Comparison of ENCODE assay signal across 8 cellular contexts in genomic region chr5:173616577-173617118, GRCh38. TPM values are rescaled to one million over a fixed set of nuclear protein-coding genes. Genes with fewer than 3 reads are reported as not detected.
DNase-seq lines count a peak whose midpoint lies in the region; ATAC-seq and TF ChIP-seq lines count a peak whose summit lies in the region.

BOD1 (minus strand) TSS chr5:173616650; CDS start chr5:173616436, 214 bp downstream.

- H3K9me3 ChIP-seq in SU-DHL-6 (ENCODE audit: insufficient read depth, low read length) (no peaks in the 10 kb centered on the region), osteoblast (ENCODE audit: low read depth, low read length) (no peaks in the 10 kb centered on the region), testis (no peaks in the 10 kb centered on the region)

- no peaks in the 10 kb centered on the region for H3K9me3 Mint-ChIP-seq in activated naive CD8-positive, alpha-beta T cell treated with anti-CD3 and anti-CD28 coated beads, Interleukin-2, amount 10 ng/mL, durations not matched to agents 7 days and 5 days
- H3K9me3 Mint-ChIP-seq in glutamatergic neuron (ENCODE audit: unreplicated experiment): peaks cover 5% of the 10 kb centered on the region

- peaks cover 29% of the 10 kb centered on the region for H3K4me1 Mint-ChIP-seq in activated naive CD8-positive, alpha-beta T cell treated with anti-CD3 and anti-CD28 coated beads, Interleukin-2, amount 10 ng/mL, durations not matched to agents 7 days and 5 days
- H3K4me1 Mint-ChIP-seq in glutamatergic neuron (ENCODE audit: low read depth, unreplicated experiment): peaks cover 22% of the 10 kb centered on the region

- H3K4me1 ChIP-seq in osteoblast (ENCODE audit: insufficient read depth, low read length) (peaks cover 30% of the 10 kb centered on the region), testis (peaks cover 29% of the 10 kb centered on the region)

- H3F3A ChIP-seq in SU-DHL-6 (ENCODE audit: insufficient read depth): peaks cover 2% of the 10 kb centered on the region; the same call in 1 of the 2 replicates

- H3K9me2 ChIP-seq in SU-DHL-6 (replicated peaks; ENCODE audit: insufficient read depth, low read length): no peaks in the 10 kb centered on the region

- ATAC-seq in HG02763 (IDR thresholded peaks at IDR 0.05; ENCODE audit: unreplicated experiment): peak; percentile 95
- ATAC-seq in activated naive CD8-positive, alpha-beta T cell treated with anti-CD3 and anti-CD28 coated beads, Interleukin-2, amount 10 ng/mL, durations not matched to agents 7 days and 5 days (ENCODE audit: low read depth): peak; percentile 96

- POLR2A ChIA-PET in activated naive CD8-positive, alpha-beta T cell treated with anti-CD3 and anti-CD28 coated beads, Interleukin-2, amount 10 ng/mL, durations not matched to agents 7 days and 5 days (lab: Charles Lee): interaction anchor here (1.1 to 2.2 kb wide), 6 partner anchors 271 to 633 kb away, joined by 3 to 11 read pairs (median 6); partner anchors contain the start of genes ATP6V0E1, CPEB4 and STC2

- intact Hi-C loops in testis (cut with DNase I; ENCODE audit: low total_unique reads): loop anchor here (5.0 kb wide), 1 partner anchor 356 kb away; no protein-coding TSS in a partner anchor

- DNase-seq in GM12864 (ENCODE audit: low read depth) (peak; percentile 95), NCI-H1417 (lab: John Stamatoyannopoulos, UW) (peak; percentile 93 to 97 (median 95)), glutamatergic neuron (peak; percentile 94), osteoblast (ENCODE audit: insufficient read length, low spot score, missing footprints) (peak; percentile 96), testis (peak; percentile 99)
- peak; percentile 85 for DNase-seq in activated naive CD8-positive, alpha-beta T cell treated with anti-CD3 and anti-CD28 coated beads, Interleukin-2, amount 10 ng/mL, durations not matched to agents 7 days and 5 days

- no peaks in the 10 kb centered on the region; the same call in 1 of the 2 replicates for H4K20me1 ChIP-seq in SU-DHL-6 (ENCODE audit: low read depth, low read length)
- peaks cover 33% of the 10 kb centered on the region for H4K20me1 ChIP-seq in osteoblast (ENCODE audit: insufficient read depth, low read length)

- no peak for TF ChIP-seq POLR2A in testis (IDR thresholded peaks at IDR 0.05)

- H3K79me2 ChIP-seq in SU-DHL-6 (ENCODE audit: insufficient read depth, low read length) (peaks cover 42% of the 10 kb centered on the region), osteoblast (ENCODE audit: insufficient read depth, low read length) (peaks cover 47% of the 10 kb centered on the region)

- H3K27ac Mint-ChIP-seq in activated naive CD8-positive, alpha-beta T cell treated with anti-CD3 and anti-CD28 coated beads, Interleukin-2, amount 10 ng/mL, durations not matched to agents 7 days and 5 days: peak within 1 kb of the TSS; percentile 90
- H3K27ac Mint-ChIP-seq in glutamatergic neuron (ENCODE audit: unreplicated experiment): peak within 1 kb of the TSS; percentile 88

- TF ChIP-seq CTCF in GM12864 (IDR thresholded peaks at IDR 0.05; ENCODE audit: low read depth, low read length, missing control alignments) (no peak), SU-DHL-6 (IDR thresholded peaks at IDR 0.05; ENCODE audit: insufficient read depth, low read length, poor library complexity, severe bottlenecking) (no peak), glutamatergic neuron (IDR thresholded peaks at IDR 0.05; ENCODE audit: partially characterized antibody, unreplicated experiment) (no peak), osteoblast (IDR thresholded peaks at IDR 0.05; ENCODE audit: extremely low read depth, low read depth, low read length) (no peak), testis (IDR thresholded peaks at IDR 0.05) (peak in 1 of 3 experiments; percentile 19)

- H3K27me3 ChIP-seq in SU-DHL-6 (ENCODE audit: low read length) (no peaks in the 10 kb centered on the region), osteoblast (ENCODE audit: insufficient read depth, low read length) (no peaks in the 10 kb centered on the region), testis (no peaks in the 10 kb centered on the region)

- peaks cover 2% of the 10 kb centered on the region for H3K36me3 Mint-ChIP-seq in activated naive CD8-positive, alpha-beta T cell treated with anti-CD3 and anti-CD28 coated beads, Interleukin-2, amount 10 ng/mL, durations not matched to agents 7 days and 5 days
- H3K36me3 Mint-ChIP-seq in glutamatergic neuron (ENCODE audit: unreplicated experiment): no peaks in the 10 kb centered on the region

- H3K4me2 ChIP-seq in SU-DHL-6 (ENCODE audit: low read depth, low read length, poor library complexity, severe bottlenecking) (peak within 1 kb of the TSS; percentile 99), osteoblast (ENCODE audit: insufficient read depth, low read length) (peak within 1 kb of the TSS; percentile 84)

- no peaks in the 10 kb centered on the region for H3K27me3 Mint-ChIP-seq in activated naive CD8-positive, alpha-beta T cell treated with anti-CD3 and anti-CD28 coated beads, Interleukin-2, amount 10 ng/mL, durations not matched to agents 7 days and 5 days
- no peaks in the 10 kb centered on the region for H3K27me3 Mint-ChIP-seq in glutamatergic neuron (ENCODE audit: unreplicated experiment)

- H3K36me3 ChIP-seq in SU-DHL-6 (ENCODE audit: low read length) (no peaks in the 10 kb centered on the region), osteoblast (ENCODE audit: insufficient read depth, low read length) (peaks cover 12% of the 10 kb centered on the region), testis (ENCODE audit: low read depth, missing control alignments) (no peaks in the 10 kb centered on the region)

- H2AFZ ChIP-seq in SU-DHL-6 (ENCODE audit: low read depth, low read length, severe bottlenecking) (peak within 1 kb of the TSS; percentile 95), osteoblast (ENCODE audit: low read length) (peak within 1 kb of the TSS; percentile 75)

- peak within 1 kb of the TSS; percentile 89 for H3K4me3 Mint-ChIP-seq in activated naive CD8-positive, alpha-beta T cell treated with anti-CD3 and anti-CD28 coated beads, Interleukin-2, amount 10 ng/mL, durations not matched to agents 7 days and 5 days
- peak within 1 kb of the TSS; percentile 95 for H3K4me3 Mint-ChIP-seq in glutamatergic neuron (ENCODE audit: unreplicated experiment)

- peak within 1 kb of the TSS; percentile 95 for H3K9ac ChIP-seq in SU-DHL-6 (ENCODE audit: low read length)

- 0 to 1% methylated on average over 24 to 37 of the region's 37 CpGs for WGBS in testis, 2 donors

- peak within 1 kb of the TSS; percentile 67 for H3K27ac ChIP-seq in SU-DHL-6 (ENCODE audit: low read depth, low read length)
- H3K27ac ChIP-seq in osteoblast (ENCODE audit: low read depth, low read length): peak within 1 kb of the TSS; percentile 85
- H3K27ac ChIP-seq in testis: peak within 1 kb of the TSS; percentile 96 to 97

- H3K4me3 ChIP-seq in GM12864 (ENCODE audit: low read depth, low read length) (peak within 1 kb of the TSS; percentile 80), SU-DHL-6 (ENCODE audit: insufficient read depth, low read length, poor library complexity, severe bottlenecking) (peak within 1 kb of the TSS; percentile 79), osteoblast (ENCODE audit: insufficient read depth, low read length) (peak within 1 kb of the TSS; percentile 88), testis (peak within 1 kb of the TSS; percentile 95 to 99)

RNA-seq across cellular contexts. Expression of gene BOD1, which starts in this region (rescaled TPM):
- 10 to 100 TPM; 21.5 to 23.1 TPM for total RNA-seq in activated naive CD8-positive, alpha-beta T cell treated with anti-CD3 and anti-CD28 coated beads, Interleukin-2, amount 10 ng/mL, durations not matched to agents 7 days and 5 days
- 62.7 TPM for total RNA-seq in glutamatergic neuron (ENCODE audit: unreplicated experiment)
- total RNA-seq in osteoblast: 90.5 and 91.6 TPM in 2 replicates
- total RNA-seq in testis: 10 to 100 TPM; 59.4 to 70.1 TPM
- polyA plus RNA-seq in testis (ENCODE audit: insufficient read depth, low read depth, low replicate concordance): 88.1 TPM

Comparison
In these comparisons a context has a peak if more than half of its experiments do, and no peak if none do; other contexts are left out.
1. Peak in every context shown above with its lines: DNase-seq, ATAC-seq, H3K4me3 ChIP-seq and H3K27ac ChIP-seq.